8 cellular contexts compared by ENCODE assay signal in genomic region chr3:150528359-150528797, GRCh38. TPM values are rescaled to one million over a fixed set of nuclear protein-coding genes. Genes with fewer than 3 reads are reported as not detected.
DNase-seq lines count a peak whose midpoint lies in the region; ATAC-seq and TF ChIP-seq lines count a peak whose summit lies in the region.

No MANE protein-coding gene starts in this region.

- ATAC-seq in HG02852 (IDR thresholded peaks at IDR 0.05; ENCODE audit: unreplicated experiment), result no peak

- no peak overlapping the region for H2AFZ ChIP-seq in OCI-LY3 (ENCODE audit: low read depth, low read length)

- intact Hi-C loops in MCF 10A (cut with micrococcal nuclease) (loop anchor here (1.0 to 5.0 kb wide), 2 partner anchors 337 to 619 kb away; no protein-coding TSS in a partner anchor), breast epithelium (cut with DNase I; ENCODE audit: low total_unique reads) (no loop called here), esophagus muscularis mucosa (cut with DNase I) (no loop called here), transverse colon (cut with DNase I; ENCODE audit: low total_unique reads) (no loop called here)

- no peaks in the 10 kb centered on the region for H3K4me1 Mint-ChIP-seq in MCF 10A (ENCODE audit: insufficient read depth, unreplicated experiment)

- CTCF ChIA-PET in MCF 10A (lab: Yijun Ruan, JAX), result interaction anchor here (0.8 to 1.5 kb wide), 5 partner anchors 10 to 194 kb away, joined by 3 to 6 read pairs (median 3); no protein-coding TSS in a partner anchor

- H3K36me3 ChIP-seq in breast epithelium, result no peaks in the 10 kb centered on the region
- H3K36me3 ChIP-seq in OCI-LY3 (replicated peaks; ENCODE audit: low read depth, low read length), result no peaks in the 10 kb centered on the region
- H3K36me3 ChIP-seq in esophagus muscularis mucosa, result no peaks in the 10 kb centered on the region
- H3K36me3 ChIP-seq in transverse colon, result no peaks in the 10 kb centered on the region

- BruUV-seq in MCF 10A (replicated peaks; lab: Mats Ljungman, UMichigan), result no TSS peak

- H3K9me3 Mint-ChIP-seq in MCF 10A (ENCODE audit: unreplicated experiment), result no peaks in the 10 kb centered on the region

- no peak overlapping the region for H3K27ac ChIP-seq in breast epithelium
- H3K27ac ChIP-seq in OCI-LY3 (ENCODE audit: low read length), result no peak overlapping the region
- H3K27ac ChIP-seq in esophagus muscularis mucosa (replicated peaks in 1 of 4), result no peak overlapping the region
- H3K27ac ChIP-seq in transverse colon, result no peak overlapping the region

- no peak overlapping the region for H3K4me2 ChIP-seq in OCI-LY3 (ENCODE audit: low read length)

- H3K36me3 Mint-ChIP-seq in MCF 10A (ENCODE audit: insufficient read depth, unreplicated experiment), result no peaks in the 10 kb centered on the region

- no peaks in the 10 kb centered on the region for H3K79me2 ChIP-seq in OCI-LY3 (ENCODE audit: low read length)

- 19% methylated on average over 2 of the region's 2 CpGs for WGBS in esophagus muscularis mucosa
- 6 to 15% methylated on average over 2 of the region's 2 CpGs for WGBS in transverse colon (ENCODE audit: low coverage in 1 of 2), 2 donors

- H3K4me3 ChIP-seq in breast epithelium (no peak overlapping the region), OCI-LY3 (ENCODE audit: low read length) (no peak overlapping the region), esophagus muscularis mucosa (no peak overlapping the region), transverse colon (no peak overlapping the region)

- H3K27me3 ChIP-seq in breast epithelium (no peaks in the 10 kb centered on the region), OCI-LY3 (ENCODE audit: low read depth, low read length) (no peaks in the 10 kb centered on the region), esophagus muscularis mucosa (no peaks in the 10 kb centered on the region), transverse colon (no peaks in the 10 kb centered on the region)

- no peak overlapping the region for H3K4me3 Mint-ChIP-seq in MCF 10A (ENCODE audit: unreplicated experiment)

- H3K4me1 ChIP-seq in breast epithelium (no peaks in the 10 kb centered on the region), OCI-LY3 (ENCODE audit: low read length) (no peaks in the 10 kb centered on the region), esophagus muscularis mucosa (no peaks in the 10 kb centered on the region), transverse colon (no peaks in the 10 kb centered on the region)

- H3K9me3 ChIP-seq in breast epithelium (no peaks in the 10 kb centered on the region), OCI-LY3 (ENCODE audit: insufficient read depth, low read length) (no peaks in the 10 kb centered on the region), esophagus muscularis mucosa (no peaks in the 10 kb centered on the region), transverse colon (no peaks in the 10 kb centered on the region)

- no peak overlapping the region for H3K27ac Mint-ChIP-seq in MCF 10A (ENCODE audit: low read depth, unreplicated experiment)

- TF ChIP-seq CTCF in MCF 10A (IDR thresholded peaks at IDR 0.05; ENCODE audit: unreplicated experiment) (peak; percentile 41), breast epithelium (IDR thresholded peaks at IDR 0.05) (no peak), OCI-LY3 (IDR thresholded peaks at IDR 0.05; ENCODE audit: low read depth, low read length) (peak; percentile 55), esophagus muscularis mucosa (IDR thresholded peaks at IDR 0.05) (peak in 2 of 3 experiments; percentile 20 to 34), transverse colon (IDR thresholded peaks at IDR 0.05) (peak; percentile 6 to 23 (median 19))

- no peak overlapping the region for H3K9ac ChIP-seq in OCI-LY3 (ENCODE audit: low read length)

- H4K20me1 ChIP-seq in OCI-LY3 (ENCODE audit: insufficient read depth, low read length), result no peaks in the 10 kb centered on the region

- in situ Hi-C loops in transverse colon (cut with MboI; ENCODE audit: low pct_ligation_motif_present in 1 of 4, low pct_unique_long_range_greater_than_20kb in 1 of 4, low sequenced_read_pairs in 3 of 4), result loop anchor here in 2 of 4 donors (25.0 kb wide), 2 partner anchors 184 to 334 kb away; partner anchors contain the start of gene ERICH6 (in 1 of the 2)

- POLR2A ChIA-PET in MCF 10A (lab: Yijun Ruan, JAX), result interaction anchor here (0.7 to 2.8 kb wide), 2 partner anchors 17 to 1744 kb away, joined by 3 to 12 read pairs; partner anchors contain the start of genes EIF2A and SERP1

- DNase-seq in MCF 10A (ENCODE audit: unreplicated experiment), result peak; percentile 31
- DNase-seq in breast epithelium (ENCODE audit: low spot score in 2 of 2), result no peak
- no peak for DNase-seq in esophagus muscularis mucosa (ENCODE audit: extremely low spot score)
- DNase-seq in transverse colon, result no peak
- DNase-seq in stimulated activated CD4-positive, alpha-beta T cell treated with anti-CD3 and anti-CD28 coated beads, Interleukin-4, amount 100 ng/mL, for 24 hours, result no peak
- DNase-seq in activated CD4-positive, alpha-beta T cell treated with anti-CD3 and anti-CD28 coated beads for 4 hours, result no peak

- TF ChIP-seq EP300 in esophagus muscularis mucosa (IDR thresholded peaks at IDR 0.05) (no peak), transverse colon (IDR thresholded peaks at IDR 0.05; ENCODE audit: low read depth) (no peak)

- TF ChIP-seq POLR2A in breast epithelium (IDR thresholded peaks at IDR 0.05) (no peak), esophagus muscularis mucosa (IDR thresholded peaks at IDR 0.05; ENCODE audit: low read depth) (no peak), transverse colon (IDR thresholded peaks at IDR 0.05) (no peak)

- H3K27me3 Mint-ChIP-seq in MCF 10A (ENCODE audit: insufficient read depth, unreplicated experiment), result no peaks in the 10 kb centered on the region

RNA-seq across cellular contexts. Expression of gene SERP1, which starts 17.9 kb away (rescaled TPM):
- total RNA-seq in MCF 10A (2022) (227 and 308 TPM in 2 replicates), breast epithelium (100 to 1,000 TPM; 231 to 327 (median 273) TPM), esophagus muscularis mucosa (100 to 1,000 TPM; 117 to 177 (median 144) TPM), transverse colon (100 to 1,000 TPM in 3 of 4 donors, 10 to 100 TPM in 1; 96.9 to 341 (median 275) TPM)

RNA-seq across cellular contexts. Expression of gene EIF2A, which starts 18.2 kb away (rescaled TPM):
- total RNA-seq in MCF 10A (2022) (112 and 117 TPM in 2 replicates), breast epithelium (100 to 1,000 TPM; 204 to 247 (median 239) TPM), esophagus muscularis mucosa (100 to 1,000 TPM; 113 to 176 (median 154) TPM), transverse colon (100 to 1,000 TPM in 1 of 4 donors, 10 to 100 TPM in 3; 20.9 to 132 (median 72.2) TPM)

Comparison
In these comparisons a context has a peak if more than half of its experiments do, and no peak if none do; other contexts are left out.
1. CTCF ChIP-seq: peak in MCF 10A (single experiment), OCI-LY3 (single experiment), esophagus muscularis mucosa (2 of 3) and transverse colon (5 of 5); none in breast epithelium (0 of 3).